15 cellular contexts compared by ENCODE assay signal in genomic region chr3:30141927-30142326, GRCh38.
"Had no signal": no experiment of that assay in that cellular context is flagged by ENCODE, and none has a peak within 500 bp of the region (broad histone marks: within the 10 kb centered on the region; RNA-seq: fewer than 3 reads in every experiment).

No MANE protein-coding gene starts in this region.

- ATAC-seq: foreskin keratinocyte; left cardiac atrium; lower lobe of right lung; natural killer cell; pancreas; stimulated activated effector memory CD8-positive, alpha-beta T cell treated with anti-CD3 and anti-CD28 coated beads, Interleukin-12 subunit alpha, Interleukin-12 subunit beta, amount 100 ng/mL, for 72 hours; stimulated activated naive CD8-positive, alpha-beta T cell treated with anti-CD3 and anti-CD28 coated beads, Interleukin-15, Interleukin-2, amounts not matched to agents 100 U/mL and 50 U/mL, for 24 hours had no signal

- DNase-seq: dermis blood vessel endothelial cell; esophagus squamous epithelium; foreskin keratinocyte; head of caudate nucleus; kidney; left cardiac atrium; left ventricle myocardium inferior; lower lobe of right lung; natural killer cell; pancreas; stimulated activated CD4-positive, alpha-beta T cell treated with anti-CD3 and anti-CD28 coated beads, Interleukin-4, amount 100 ng/mL, for 1 hour; stimulated activated CD8-positive, alpha-beta memory T cell treated with anti-CD3 and anti-CD28 coated beads, Interleukin-4, amount 100 ng/mL, for 48 hours; stimulated activated naive CD8-positive, alpha-beta T cell treated with anti-CD3 and anti-CD28 coated beads, Interleukin-15, Interleukin-2, amounts not matched to agents 100 U/mL and 50 U/mL, for 24 hours; thyroid gland had no signal
